19 cellular contexts compared by ENCODE assay signal in the genomic region with DNA sequence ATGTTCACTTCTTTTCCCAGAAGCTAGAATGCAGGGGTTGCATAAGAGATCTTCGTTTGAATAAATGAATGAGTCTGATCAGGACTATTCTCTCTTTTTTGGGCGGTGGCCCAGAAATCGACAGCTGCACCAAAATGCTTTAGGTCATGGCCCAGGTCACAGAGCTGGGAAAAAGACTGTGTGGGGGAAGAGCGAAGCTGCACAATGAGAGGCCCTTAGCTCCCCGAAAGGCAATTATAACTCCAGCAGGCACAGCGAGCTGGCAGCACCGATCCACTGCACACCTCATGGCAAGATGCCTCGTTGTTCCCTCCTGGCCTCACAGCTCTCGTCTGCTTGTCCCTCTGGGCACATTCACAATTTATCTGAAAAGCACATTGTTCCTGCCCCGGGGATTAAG.
DNase-seq lines count a peak whose midpoint lies in the region; ATAC-seq and TF ChIP-seq lines count a peak whose summit lies in the region.
"Had no signal": no experiment of that assay in that cellular context is flagged by ENCODE, and none has a peak within 500 bp of the region (broad histone marks: within the 10 kb centered on the region; RNA-seq: fewer than 3 reads in every experiment).

No MANE protein-coding gene starts in this region.

- H3K36me3 ChIP-seq in sigmoid colon = no peaks in the 10 kb centered on the region
- H3K36me3 ChIP-seq: HAP-1 had no signal

- no peaks in the 10 kb centered on the region for H3K4me1 Mint-ChIP-seq in activated T-helper 1 cell treated with anti-CD3 and anti-CD28 coated beads, Interleukin-12 subunit alpha, Interleukin-12 subunit beta, Interleukin-2, Interleukin-4 antibody, amounts not matched to agents 30 ng/mL and 10 ng/mL and 1 ng/mL, durations not matched to agents 14 hours and 24 hours and 36 hours (ENCODE audit: low read depth)
- H3K4me1 Mint-ChIP-seq: CD14-positive monocyte had no signal

- no peaks in the 10 kb centered on the region for H3K9me3 ChIP-seq in sigmoid colon
- H3K9me3 ChIP-seq: HAP-1 had no signal

- intact Hi-C loops in activated T-helper 1 cell treated with anti-CD3 and anti-CD28 coated beads, Interleukin-12 subunit alpha, Interleukin-12 subunit beta, Interleukin-2, Interleukin-4 antibody, amounts not matched to agents 30 ng/mL and 10 ng/mL and 1 ng/mL, durations not matched to agents 14 hours and 24 hours and 36 hours (cut with micrococcal nuclease) = no loop called here
- intact Hi-C loops in sigmoid colon (cut with DNase I) = no loop called here

- peak; percentile 20 for DNase-seq in G401 (ENCODE audit: low spot score)
- DNase-seq in NCI-H1105 (lab: John Stamatoyannopoulos, UW) = peak; percentile 73
- peak; percentile 13 for DNase-seq in cerebellar cortex (ENCODE audit: low spot score)
- DNase-seq in retina = peak; percentile 51
- DNase-seq in activated T-helper 1 cell treated with anti-CD3 and anti-CD28 coated beads, Interleukin-12 subunit alpha, Interleukin-12 subunit beta, Interleukin-2, Interleukin-4 antibody, amounts not matched to agents 30 ng/mL and 10 ng/mL and 1 ng/mL, durations not matched to agents 14 hours and 24 hours and 36 hours (ENCODE audit: low spot score) = no peak
- no peak for DNase-seq in sigmoid colon
- no peak for DNase-seq in NCI-H345 treated with DMSO at 0.1 percent for 48 hours (lab: John Stamatoyannopoulos, UW; ENCODE audit: unreplicated experiment)
- DNase-seq: ACHN, DND-41, IMR-90, NCI-H1930, NCI-H2171, NCI-H69, T-helper 1 cell had no signal

- H3K4me3 Mint-ChIP-seq in activated T-helper 1 cell treated with anti-CD3 and anti-CD28 coated beads, Interleukin-12 subunit alpha, Interleukin-12 subunit beta, Interleukin-2, Interleukin-4 antibody, amounts not matched to agents 30 ng/mL and 10 ng/mL and 1 ng/mL, durations not matched to agents 14 hours and 24 hours and 36 hours = no peak overlapping the region
- H3K4me3 Mint-ChIP-seq: CD14-positive monocyte had no signal

- H3K27ac Mint-ChIP-seq in activated T-helper 1 cell treated with anti-CD3 and anti-CD28 coated beads, Interleukin-12 subunit alpha, Interleukin-12 subunit beta, Interleukin-2, Interleukin-4 antibody, amounts not matched to agents 30 ng/mL and 10 ng/mL and 1 ng/mL, durations not matched to agents 14 hours and 24 hours and 36 hours = no peak overlapping the region
- H3K27ac Mint-ChIP-seq: CD14-positive monocyte had no signal

- in situ Hi-C loops in G401 (cut with HindIII; ENCODE audit: low sequenced_read_pairs) = no loop called here

- no peaks in the 10 kb centered on the region for H3K36me3 Mint-ChIP-seq in activated T-helper 1 cell treated with anti-CD3 and anti-CD28 coated beads, Interleukin-12 subunit alpha, Interleukin-12 subunit beta, Interleukin-2, Interleukin-4 antibody, amounts not matched to agents 30 ng/mL and 10 ng/mL and 1 ng/mL, durations not matched to agents 14 hours and 24 hours and 36 hours (ENCODE audit: low read depth)
- H3K36me3 Mint-ChIP-seq: CD14-positive monocyte had no signal

- TF ChIP-seq CTCF in sigmoid colon (IDR thresholded peaks at IDR 0.05) = no peak

- H3K27me3 ChIP-seq in sigmoid colon = no peaks in the 10 kb centered on the region

- no peak for TF ChIP-seq EP300 in sigmoid colon (IDR thresholded peaks at IDR 0.05)

- H3K27me3 Mint-ChIP-seq in activated T-helper 1 cell treated with anti-CD3 and anti-CD28 coated beads, Interleukin-12 subunit alpha, Interleukin-12 subunit beta, Interleukin-2, Interleukin-4 antibody, amounts not matched to agents 30 ng/mL and 10 ng/mL and 1 ng/mL, durations not matched to agents 14 hours and 24 hours and 36 hours (ENCODE audit: insufficient read depth) = peaks cover 7% of the 10 kb centered on the region

- H3K4me3 ChIP-seq in sigmoid colon = no peak overlapping the region
- H3K4me3 ChIP-seq: GM23248, HAP-1 had no signal

- ATAC-seq in GM18505 (IDR thresholded peaks at IDR 0.05; ENCODE audit: unreplicated experiment) = no peak
- ATAC-seq: Right ventricle myocardium inferior had no signal

- no peak overlapping the region for H3K27ac ChIP-seq in sigmoid colon
- H3K27ac ChIP-seq: GM23248 had no signal

- no peaks in the 10 kb centered on the region for H3K9me3 Mint-ChIP-seq in activated T-helper 1 cell treated with anti-CD3 and anti-CD28 coated beads, Interleukin-12 subunit alpha, Interleukin-12 subunit beta, Interleukin-2, Interleukin-4 antibody, amounts not matched to agents 30 ng/mL and 10 ng/mL and 1 ng/mL, durations not matched to agents 14 hours and 24 hours and 36 hours

- peaks cover 0 to 16% (median 12%) of the 10 kb centered on the region in 4 donors for H3K4me1 ChIP-seq in sigmoid colon
- H3K4me1 ChIP-seq: HAP-1 had no signal

- TF ChIP-seq POLR2A in sigmoid colon (IDR thresholded peaks at IDR 0.05) (no peak), GM18505 (IDR thresholded peaks at IDR 0.05; ENCODE audit: borderline replicate concordance, extremely low read depth, insufficient read depth, insufficient read length) (no peak)

- WGBS in sigmoid colon, 2 donors = 73 to 77% methylated on average over 10 of the region's 10 CpGs

Comparison
In these comparisons a context has a peak if more than half of its experiments do, and no peak if none do; other contexts are left out.
1. DNase-seq: peak in G401 (single experiment), NCI-H1105 (single experiment), cerebellar cortex (single experiment) and retina (single experiment); none in activated T-helper 1 cell treated with anti-CD3 and anti-CD28 coated beads, Interleukin-12 subunit alpha, Interleukin-12 subunit beta, Interleukin-2, Interleukin-4 antibody, amounts not matched to agents 30 ng/mL and 10 ng/mL and 1 ng/mL, durations not matched to agents 14 hours and 24 hours and 36 hours (single experiment), sigmoid colon (single experiment) and NCI-H345 treated with DMSO at 0.1 percent for 48 hours (single experiment).